Comparison of ENCODE assay signal across 1 cellular context in genomic region chr21:44594406-44594916, GRCh38.
TF ChIP-seq lines count a peak whose summit lies in the region.

No MANE protein-coding gene starts in this region.

TF ChIP-seq in H1, 55 proteins besides CTCF, POLR2A, EP300 and RAD21:
- TF ChIP-seq NANOG (IDR thresholded peaks at IDR 0.05; ENCODE audit: insufficient read depth, low read depth, low read length, poor library complexity, severe bottlenecking) (no peak), ZNF274 (IDR thresholded peaks at IDR 0.05; ENCODE audit: borderline replicate concordance, extremely low read depth, low read length) (no peak), RBBP5 (IDR thresholded peaks at IDR 0.05; ENCODE audit: borderline replicate concordance, low read depth, low read length) (no peak), CHD1 (IDR thresholded peaks at IDR 0.05; ENCODE audit: low read depth, low read length) (no peak), BACH1 (IDR thresholded peaks at IDR 0.05; ENCODE audit: low read length) (no peak), BRCA1 (IDR thresholded peaks at IDR 0.05; ENCODE audit: low read depth, low read length) (no peak), EZH2 (IDR thresholded peaks at IDR 0.05; ENCODE audit: low read depth, low read length, severe bottlenecking) (no peak)
